Comparison of ENCODE assay signal across 14 cellular contexts in genomic region chr1:162708286-162708685, GRCh38.
A peak's percentile ranks its signal among the peaks of the same experiment; 100 is the strongest.
DNase-seq lines count a peak whose midpoint lies in the region; ATAC-seq and TF ChIP-seq lines count a peak whose summit lies in the region.
"Had no signal": no experiment of that assay in that cellular context is flagged by ENCODE, and none has a peak within 500 bp of the region (broad histone marks: within the 10 kb centered on the region; RNA-seq: fewer than 3 reads in every experiment).

No MANE protein-coding gene starts in this region.

- peak overlapping the region in 3 of 4 donors; percentile 66 to 76 (median 72) for H3K27ac ChIP-seq in gastroesophageal sphincter
- H3K27ac ChIP-seq in stomach smooth muscle (ENCODE audit: low read length): peak overlapping the region; percentile 83
- no peak overlapping the region for H3K27ac ChIP-seq in WERI-Rb-1
- H3K27ac ChIP-seq: 22Rv1 had no signal

- DNase-seq in NCI-H510A (lab: John Stamatoyannopoulos, UW) (peak; percentile 20), NCI-H510A treated with DMSO at 0.1 percent for 48 hours (lab: John Stamatoyannopoulos, UW) (no peak), WERI-Rb-1 (no peak), posterior vena cava (ENCODE audit: low spot score) (no peak), hippocampal formation (lab: John Stamatoyannopoulos, UW) (no peak), HuH-7.5 (ENCODE audit: low spot score) (no peak)
- DNase-seq: CD8-positive, alpha-beta T cell; COR-L47; DMS153; GF-D8 had no signal

- intact Hi-C loops in posterior vena cava (cut with DNase I): no loop called here

- H3K27me3 ChIP-seq in gastroesophageal sphincter (no peaks in the 10 kb centered on the region), stomach smooth muscle (ENCODE audit: control insufficient read depth in 1 of 2, insufficient read depth in 2 of 2, low read length in 2 of 2) (no peaks in the 10 kb centered on the region), WERI-Rb-1 (ENCODE audit: insufficient read depth, low read depth, severe bottlenecking) (no peaks in the 10 kb centered on the region)

- no peak for TF ChIP-seq POLR2A in gastroesophageal sphincter (IDR thresholded peaks at IDR 0.05)

- H3K9me3 ChIP-seq in gastroesophageal sphincter (no peaks in the 10 kb centered on the region), stomach smooth muscle (ENCODE audit: control insufficient read depth in 2 of 2, low read length in 2 of 2) (no peaks in the 10 kb centered on the region), WERI-Rb-1 (ENCODE audit: severe bottlenecking) (no peaks in the 10 kb centered on the region)
- H3K9me3 ChIP-seq: HAP-1 had no signal

- 100% methylated on average over 1 of the region's 3 CpGs; no CpG with 5 or more reads in 1 of the 2 donors for WGBS in gastroesophageal sphincter (ENCODE audit: low coverage in 1 of 2), 2 donors

- TF ChIP-seq CTCF in gastroesophageal sphincter (IDR thresholded peaks at IDR 0.05): no peak
- TF ChIP-seq CTCF in WERI-Rb-1 (IDR thresholded peaks at IDR 0.05; ENCODE audit: low read depth, low read length): no peak

- ATAC-seq in gastroesophageal sphincter: no peak
- ATAC-seq: CD8-positive, alpha-beta T cell had no signal

- peaks cover 31 to 97% (median 42%) of the 10 kb centered on the region in 3 donors for H3K4me1 ChIP-seq in gastroesophageal sphincter
- peaks cover 81% of the 10 kb centered on the region for H3K4me1 ChIP-seq in stomach smooth muscle (ENCODE audit: control insufficient read depth, insufficient read depth, low read length)

- no peak for TF ChIP-seq EP300 in gastroesophageal sphincter (IDR thresholded peaks at IDR 0.05)

- H3K36me3 ChIP-seq in gastroesophageal sphincter (peaks cover 0 to 6% of the 10 kb centered on the region in 2 donors), stomach smooth muscle (ENCODE audit: control insufficient read depth in 2 of 2, insufficient read depth in 2 of 2, low read length in 2 of 2) (peaks cover 5 to 6% of the 10 kb centered on the region in 2 donors), WERI-Rb-1 (no peaks in the 10 kb centered on the region)
- H3K36me3 ChIP-seq: HAP-1 had no signal

- H3K4me3 ChIP-seq in gastroesophageal sphincter (no peak overlapping the region), stomach smooth muscle (ENCODE audit: low read length in 2 of 2) (no peak overlapping the region), WERI-Rb-1 (ENCODE audit: low read depth, low read length) (no peak overlapping the region)
- H3K4me3 ChIP-seq: HAP-1 had no signal

- H3K9ac ChIP-seq in stomach smooth muscle (ENCODE audit: low read length in 2 of 2): no peak overlapping the region
